1 cellular context compared by ENCODE assay signal in the genomic region with DNA sequence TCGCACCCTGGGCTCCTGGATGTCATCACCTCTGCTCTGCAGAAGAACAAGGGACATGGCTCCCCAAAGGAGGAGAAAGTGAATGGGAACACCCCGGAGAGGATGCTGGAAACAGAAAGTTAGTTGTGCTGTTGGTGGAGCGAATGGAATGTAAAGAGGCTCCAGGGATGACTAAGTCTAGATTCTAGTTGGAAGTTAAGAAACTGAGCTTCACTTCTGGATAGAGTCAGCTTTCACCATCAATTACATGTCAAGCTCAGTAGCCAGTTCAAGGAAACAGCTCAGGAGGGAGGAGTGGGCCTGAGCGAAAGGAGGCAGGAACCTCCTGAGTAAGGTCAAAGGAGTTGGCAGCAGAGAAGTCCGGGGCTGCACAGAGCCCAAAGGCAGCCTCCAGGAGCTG.
TF ChIP-seq lines count a peak whose summit lies in the region.

No MANE protein-coding gene starts in this region.

TF ChIP-seq in SK-N-SH treated with all-trans-retinoic acid at 6 μM for 48 hours, 23 proteins besides CTCF, POLR2A, EP300 and RAD21 (continued from another document):
- no peak for TF ChIP-seq CSDC2 (CRISPR knock-in tag; IDR thresholded peaks at IDR 0.05)
- TF ChIP-seq GLIS3 (CRISPR knock-in tag; IDR thresholded peaks at IDR 0.05): no peak
